ENCODE assay signal across 8 cellular contexts in genomic region chr6:32940656-32941411, GRCh38. TPM values are rescaled to one million over a fixed set of nuclear protein-coding genes. Genes with fewer than 3 reads are reported as not detected.
DNase-seq lines count a peak whose midpoint lies in the region; ATAC-seq and TF ChIP-seq lines count a peak whose summit lies in the region.

Gene HLA-DMB, minus strand, starts transcription at chr6:32941028. Its CDS starts 221 bp downstream, at chr6:32940807.

- H3K4ac ChIP-seq in trophoblast cell (ENCODE audit: low read depth, low read length): no peak within 1 kb of the TSS

- H4K91ac ChIP-seq in trophoblast cell (ENCODE audit: low read depth, low read length): no peak within 1 kb of the TSS

- no peaks in the 10 kb centered on the region for H3K79me1 ChIP-seq in trophoblast cell (ENCODE audit: low read length)

- peak; percentile 17 for ATAC-seq in GM19468 (IDR thresholded peaks at IDR 0.05; ENCODE audit: extremely low read depth, unreplicated experiment)

- TF ChIP-seq CTCF in left ventricle myocardium inferior (IDR thresholded peaks at IDR 0.05; ENCODE audit: borderline replicate concordance): no peak

- no peak within 1 kb of the TSS for H2BK120ac ChIP-seq in trophoblast cell (ENCODE audit: insufficient read depth, low read length, poor library complexity)

- H3K27ac ChIP-seq in left ventricle myocardium inferior (replicated peaks): peak within 1 kb of the TSS; percentile 91
- H3K27ac ChIP-seq in trophoblast cell (ENCODE audit: low read depth, low read length): no peak within 1 kb of the TSS

- no peak within 1 kb of the TSS for H3K9ac ChIP-seq in trophoblast cell (ENCODE audit: low read length)

- DNase-seq in ELR (ENCODE audit: low read depth) (peak; percentile 81), HPDE6-E6E7 (ENCODE audit: extremely low spot score) (peak; percentile 93), amygdala (lab: John Stamatoyannopoulos, UW) (peak in 30 of 56 donors; percentile 10 to 81 (median 35)), left ventricle myocardium inferior (no peak), trophoblast cell (peak; percentile 59 to 80), NCI-H510A treated with DMSO at 0.1 percent for 48 hours (lab: John Stamatoyannopoulos, UW) (no peak)

- H2AK5ac ChIP-seq in trophoblast cell (ENCODE audit: low read length): no peak within 1 kb of the TSS

- H3K27me3 ChIP-seq in left ventricle myocardium inferior (ENCODE audit: low read depth) (peaks cover 10% of the 10 kb centered on the region), trophoblast cell (ENCODE audit: insufficient read depth, low read length) (no peaks in the 10 kb centered on the region)

- peak within 1 kb of the TSS; percentile 56 for H3K4me2 ChIP-seq in trophoblast cell (ENCODE audit: low read length)

- no peak within 1 kb of the TSS for H4K12ac ChIP-seq in trophoblast cell (ENCODE audit: low read depth, low read length)

- no peak within 1 kb of the TSS for H4K8ac ChIP-seq in trophoblast cell (ENCODE audit: low read depth, low read length)

- no peak within 1 kb of the TSS for H2BK5ac ChIP-seq in trophoblast cell (ENCODE audit: low read depth, low read length, poor library complexity)

- no CpG with 5 or more reads among the region's 10 CpGs for WGBS in trophoblast cell (ENCODE audit: extremely low coverage, insufficient coverage, insufficient read length)

- H3K18ac ChIP-seq in trophoblast cell (ENCODE audit: low read length): no peak within 1 kb of the TSS

- intact Hi-C loops in left ventricle myocardium inferior (cut with micrococcal nuclease): no loop called here

- H3K23ac ChIP-seq in trophoblast cell (ENCODE audit: low read length): no peak within 1 kb of the TSS

- H3K14ac ChIP-seq in trophoblast cell (ENCODE audit: low read length): no peak within 1 kb of the TSS

- H3K36me3 ChIP-seq in left ventricle myocardium inferior (no peaks in the 10 kb centered on the region), trophoblast cell (ENCODE audit: control insufficient read depth in 1 of 2, insufficient read depth in 2 of 2, low read length in 2 of 2) (no peaks in the 10 kb centered on the region)

- H3K4me3 ChIP-seq in left ventricle myocardium inferior: peak within 1 kb of the TSS; percentile 67
- no peak within 1 kb of the TSS for H3K4me3 ChIP-seq in trophoblast cell (ENCODE audit: low read depth, low read length)

- peaks cover 2% of the 10 kb centered on the region for H3K9me3 ChIP-seq in left ventricle myocardium inferior (replicated peaks)
- H3K9me3 ChIP-seq in trophoblast cell (ENCODE audit: insufficient read depth, low read depth, low read length): no peaks in the 10 kb centered on the region

- peaks cover 19% of the 10 kb centered on the region for H3K4me1 ChIP-seq in left ventricle myocardium inferior
- H3K4me1 ChIP-seq in trophoblast cell (ENCODE audit: control insufficient read depth in 1 of 2, insufficient read depth in 2 of 2, low read length in 2 of 2): no peaks in the 10 kb centered on the region

- no peak within 1 kb of the TSS for H2AFZ ChIP-seq in trophoblast cell (ENCODE audit: insufficient read depth, low read length, poor library complexity)

- peak; percentile 50; the same call in 1 of the 2 replicates for TF ChIP-seq POLR2A in Raji (IDR thresholded peaks at IDR 0.05; ENCODE audit: insufficient read depth, low read depth, low read length)

- H2BK12ac ChIP-seq in trophoblast cell (ENCODE audit: low read length): no peak within 1 kb of the TSS

- no peaks in the 10 kb centered on the region for H3K79me2 ChIP-seq in trophoblast cell (ENCODE audit: control insufficient read depth, insufficient read depth, low read length, poor library complexity)

RNA-seq across cellular contexts. Expression of gene HLA-DMB, which starts in this region (rescaled TPM):
- 9.1 TPM for total RNA-seq in left ventricle myocardium inferior
- 2.4 and 2.5 TPM in 2 replicates for polyA plus RNA-seq in trophoblast cell (2013)

Comparison
In these comparisons a context has a peak if more than half of its experiments do, and no peak if none do; other contexts are left out.
1. DNase-seq: peak in ELR (single experiment), HPDE6-E6E7 (single experiment), amygdala (30 of 56) and trophoblast cell (2 of 2); none in left ventricle myocardium inferior (single experiment) and NCI-H510A treated with DMSO at 0.1 percent for 48 hours (single experiment).